Comparison of ENCODE assay signal across 17 cellular contexts in genomic region chr7:11120675-11121220, GRCh38.
DNase-seq lines count a peak whose midpoint lies in the region; ATAC-seq and TF ChIP-seq lines count a peak whose summit lies in the region.
"Had no signal": no experiment of that assay in that cellular context is flagged by ENCODE, and none has a peak within 500 bp of the region (broad histone marks: within the 10 kb centered on the region; RNA-seq: fewer than 3 reads in every experiment).

No MANE protein-coding gene starts in this region.

- peaks cover 20% of the 10 kb centered on the region for H3K36me3 Mint-ChIP-seq in activated CD4-positive, alpha-beta T cell treated with anti-CD3 and anti-CD28 coated beads for 36 hours (ENCODE audit: low read depth)
- peaks cover 25% of the 10 kb centered on the region for H3K36me3 Mint-ChIP-seq in activated T-helper 2 cell treated with anti-CD3 and anti-CD28 coated beads, Interferon-gamma antibody, Interleukin-2, Interleukin-4, amounts not matched to agents 10 μg/mL and 5 μg/mL and 100 μg/mL, durations not matched to agents 14 hours and 24 hours and 36 hours (ENCODE audit: low read depth)
- peaks cover 5% of the 10 kb centered on the region for H3K36me3 Mint-ChIP-seq in WTC11

- H3K9me3 Mint-ChIP-seq in activated CD4-positive, alpha-beta T cell treated with anti-CD3 and anti-CD28 coated beads for 36 hours (ENCODE audit: low read depth) = no peaks in the 10 kb centered on the region
- H3K9me3 Mint-ChIP-seq in activated T-helper 2 cell treated with anti-CD3 and anti-CD28 coated beads, Interferon-gamma antibody, Interleukin-2, Interleukin-4, amounts not matched to agents 10 μg/mL and 5 μg/mL and 100 μg/mL, durations not matched to agents 14 hours and 24 hours and 36 hours = no peaks in the 10 kb centered on the region
- no peaks in the 10 kb centered on the region for H3K9me3 Mint-ChIP-seq in WTC11
- H3K9me3 Mint-ChIP-seq: CD4-positive, alpha-beta memory T cell had no signal

- POLR2A ChIA-PET in activated CD4-positive, alpha-beta T cell treated with anti-CD3 and anti-CD28 coated beads for 36 hours (lab: Charles Lee) = no interaction called here
- POLR2A ChIA-PET in WTC11 (lab: Charles Lee) = no interaction called here

- peaks cover 14% of the 10 kb centered on the region for H3K4me1 Mint-ChIP-seq in activated CD4-positive, alpha-beta T cell treated with anti-CD3 and anti-CD28 coated beads for 36 hours
- H3K4me1 Mint-ChIP-seq in activated T-helper 2 cell treated with anti-CD3 and anti-CD28 coated beads, Interferon-gamma antibody, Interleukin-2, Interleukin-4, amounts not matched to agents 10 μg/mL and 5 μg/mL and 100 μg/mL, durations not matched to agents 14 hours and 24 hours and 36 hours (ENCODE audit: low read depth) = peaks cover 35% of the 10 kb centered on the region
- no peaks in the 10 kb centered on the region for H3K4me1 Mint-ChIP-seq in WTC11

- H3K27me3 Mint-ChIP-seq in activated CD4-positive, alpha-beta T cell treated with anti-CD3 and anti-CD28 coated beads for 36 hours = no peaks in the 10 kb centered on the region
- no peaks in the 10 kb centered on the region for H3K27me3 Mint-ChIP-seq in activated T-helper 2 cell treated with anti-CD3 and anti-CD28 coated beads, Interferon-gamma antibody, Interleukin-2, Interleukin-4, amounts not matched to agents 10 μg/mL and 5 μg/mL and 100 μg/mL, durations not matched to agents 14 hours and 24 hours and 36 hours (ENCODE audit: low read depth)
- no peaks in the 10 kb centered on the region for H3K27me3 Mint-ChIP-seq in WTC11 (ENCODE audit: low read depth)
- H3K27me3 Mint-ChIP-seq: activated naive CD8-positive, alpha-beta T cell; CD4-positive, alpha-beta memory T cell had no signal

- H3K4me3 Mint-ChIP-seq in activated CD4-positive, alpha-beta T cell treated with anti-CD3 and anti-CD28 coated beads for 36 hours = no peak overlapping the region
- H3K4me3 Mint-ChIP-seq in activated T-helper 2 cell treated with anti-CD3 and anti-CD28 coated beads, Interferon-gamma antibody, Interleukin-2, Interleukin-4, amounts not matched to agents 10 μg/mL and 5 μg/mL and 100 μg/mL, durations not matched to agents 14 hours and 24 hours and 36 hours (ENCODE audit: low read depth) = peak overlapping the region; percentile 20
- H3K4me3 Mint-ChIP-seq in WTC11 = no peak overlapping the region
- H3K4me3 Mint-ChIP-seq: activated naive CD8-positive, alpha-beta T cell; CD4-positive, alpha-beta memory T cell had no signal

- peak; percentile 73 for ATAC-seq in activated CD4-positive, alpha-beta T cell treated with anti-CD3 and anti-CD28 coated beads for 36 hours
- peak; percentile 31 for ATAC-seq in GM21390 (IDR thresholded peaks at IDR 0.05; ENCODE audit: unreplicated experiment)
- peak; percentile 19 for ATAC-seq in HG03066 (IDR thresholded peaks at IDR 0.05; ENCODE audit: low read depth, unreplicated experiment)
- ATAC-seq in GM21423 (IDR thresholded peaks at IDR 0.05; ENCODE audit: unreplicated experiment) = no peak
- ATAC-seq in WTC11 = no peak

- DNase-seq in activated CD4-positive, alpha-beta T cell treated with anti-CD3 and anti-CD28 coated beads for 36 hours = no peak
- no peak for DNase-seq in activated CD4-positive, alpha-beta T cell treated with anti-CD3 and anti-CD28 coated beads for 1 hour
- no peak for DNase-seq in activated T-helper 2 cell treated with anti-CD3 and anti-CD28 coated beads, Interferon-gamma antibody, Interleukin-2, Interleukin-4, amounts not matched to agents 10 μg/mL and 5 μg/mL and 100 μg/mL, durations not matched to agents 14 hours and 24 hours and 36 hours (ENCODE audit: low spot score)
- DNase-seq in ACHN = no peak
- no peak for DNase-seq in WTC11 (ENCODE audit: low spot score)
- DNase-seq: caudate nucleus; CD4-positive, alpha-beta memory T cell; GF-D8; HCEC 1CT; mesendoderm; NCI-H2107; NCI-H82; substantia nigra had no signal

- no peak for TF ChIP-seq CTCF in WTC11 (IDR thresholded peaks at IDR 0.05)

- no peak overlapping the region for H3K27ac Mint-ChIP-seq in activated CD4-positive, alpha-beta T cell treated with anti-CD3 and anti-CD28 coated beads for 36 hours
- peak overlapping the region; percentile 83 for H3K27ac Mint-ChIP-seq in activated T-helper 2 cell treated with anti-CD3 and anti-CD28 coated beads, Interferon-gamma antibody, Interleukin-2, Interleukin-4, amounts not matched to agents 10 μg/mL and 5 μg/mL and 100 μg/mL, durations not matched to agents 14 hours and 24 hours and 36 hours
- H3K27ac Mint-ChIP-seq in WTC11 = no peak overlapping the region
- H3K27ac Mint-ChIP-seq: activated naive CD8-positive, alpha-beta T cell; CD4-positive, alpha-beta memory T cell had no signal

- in situ Hi-C loops in ACHN (cut with HindIII; ENCODE audit: low pct_ligation_motif_present, low pct_unique_long_range_greater_than_20kb, low sequenced_read_pairs) = no loop called here

- intact Hi-C loops in activated CD4-positive, alpha-beta T cell treated with anti-CD3 and anti-CD28 coated beads for 36 hours (cut with DNase I, micrococcal nuclease) = no loop called here
- intact Hi-C loops in activated T-helper 2 cell treated with anti-CD3 and anti-CD28 coated beads, Interferon-gamma antibody, Interleukin-2, Interleukin-4, amounts not matched to agents 10 μg/mL and 5 μg/mL and 100 μg/mL, durations not matched to agents 14 hours and 24 hours and 36 hours (cut with micrococcal nuclease) = loop anchor here (1.0 to 2.0 kb wide), 5 partner anchors 10 to 180 kb away; partner anchors contain the start of gene PHF14

- CTCF ChIA-PET in activated CD4-positive, alpha-beta T cell treated with anti-CD3 and anti-CD28 coated beads for 36 hours (lab: Charles Lee) = no interaction called here
- CTCF ChIA-PET in WTC11 (lab: Charles Lee) = no interaction called here

TF ChIP-seq in WTC11, 78 proteins besides CTCF, POLR2A, EP300 and RAD21 (continues in another document):
- TF ChIP-seq SOX15 (CRISPR knock-in tag; IDR thresholded peaks at IDR 0.05) (no peak), ZNF512 (CRISPR knock-in tag; IDR thresholded peaks at IDR 0.05; ENCODE audit: borderline replicate concordance) (no peak), FOXJ3 (CRISPR knock-in tag; IDR thresholded peaks at IDR 0.05; ENCODE audit: borderline replicate concordance) (no peak), ZNF671 (CRISPR knock-in tag; IDR thresholded peaks at IDR 0.05) (no peak), GABPB1 (CRISPR knock-in tag; IDR thresholded peaks at IDR 0.05) (no peak), ATF6 (CRISPR knock-in tag; IDR thresholded peaks at IDR 0.05) (no peak), CREM (CRISPR knock-in tag; IDR thresholded peaks at IDR 0.05) (no peak), GTF2I (CRISPR knock-in tag; conservative IDR thresholded peaks at IDR 0.05) (no peak), NFE2L1 (CRISPR knock-in tag; IDR thresholded peaks at IDR 0.05) (no peak), FOXK1 (CRISPR knock-in tag; IDR thresholded peaks at IDR 0.05) (no peak), ELF4 (CRISPR knock-in tag; IDR thresholded peaks at IDR 0.05; ENCODE audit: low read depth) (no peak), CBFB (CRISPR knock-in tag; IDR thresholded peaks at IDR 0.05; ENCODE audit: low read depth) (no peak), E2F4 (CRISPR knock-in tag; IDR thresholded peaks at IDR 0.05; ENCODE audit: borderline replicate concordance, low read depth) (no peak)
- TF ChIP-seq, protein P1, sequence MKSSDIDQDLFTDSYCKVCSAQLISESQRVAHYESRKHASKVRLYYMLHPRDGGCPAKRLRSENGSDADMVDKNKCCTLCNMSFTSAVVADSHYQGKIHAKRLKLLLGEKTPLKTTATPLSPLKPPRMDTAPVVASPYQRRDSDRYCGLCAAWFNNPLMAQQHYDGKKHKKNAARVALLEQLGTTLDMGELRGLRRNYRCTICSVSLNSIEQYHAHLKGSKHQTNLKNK (CRISPR knock-in tag; IDR thresholded peaks at IDR 0.05) = no peak

Comparison
In these comparisons a context has a peak if more than half of its experiments do, and no peak if none do; other contexts are left out.
1. ATAC-seq: peak in activated CD4-positive, alpha-beta T cell treated with anti-CD3 and anti-CD28 coated beads for 36 hours (single experiment), GM21390 (single experiment) and HG03066 (single experiment); none in GM21423 (single experiment) and WTC11 (single experiment).